ENCODE assay signal across 26 cellular contexts in the genomic region with DNA sequence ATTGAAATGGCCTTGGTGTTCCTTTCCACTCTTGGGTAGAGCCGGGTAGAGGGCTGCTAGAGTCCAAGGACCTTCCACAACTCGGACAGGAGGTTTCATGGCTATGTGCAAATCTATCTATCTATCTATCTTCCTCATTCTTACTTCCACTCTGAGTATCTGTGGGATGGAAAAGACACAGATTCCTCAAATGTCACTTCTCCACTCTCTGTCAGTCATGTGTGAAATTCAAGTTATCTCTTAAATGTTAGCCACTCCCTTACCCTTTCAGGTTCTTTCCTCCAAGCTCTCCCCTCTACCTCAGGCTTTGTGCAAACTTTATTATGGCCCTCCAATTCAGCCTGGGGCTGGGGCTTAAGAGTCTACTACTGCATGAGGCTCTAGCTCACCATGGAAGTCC.
"Had no signal": no experiment of that assay in that cellular context is flagged by ENCODE, and none has a peak within 500 bp of the region (broad histone marks: within the 10 kb centered on the region; RNA-seq: fewer than 3 reads in every experiment).

No MANE protein-coding gene starts in this region.

- H3K4me1 Mint-ChIP-seq: activated CD4-positive, alpha-beta T cell treated with anti-CD3 and anti-CD28 coated beads, Interleukin-2, amount 10 ng/mL, durations not matched to agents 7 days and 5 days; activated naive CD4-positive, alpha-beta T cell treated with anti-CD3 and anti-CD28 coated beads, Interleukin-2, amount 10 ng/mL, durations not matched to agents 7 days and 5 days; activated naive CD8-positive, alpha-beta T cell treated with anti-CD3 and anti-CD28 coated beads for 36 hours; activated T-helper 17 cell treated with anti-CD3 and anti-CD28 coated beads, Interleukin-2, amount 50 U/mL, for 72 hours; T-cell had no signal

- H3K9me3 Mint-ChIP-seq: activated CD4-positive, alpha-beta memory T cell treated with anti-CD3 and anti-CD28 coated beads for 36 hours; activated CD4-positive, alpha-beta T cell treated with anti-CD3 and anti-CD28 coated beads, Interleukin-2, amount 10 ng/mL, durations not matched to agents 7 days and 5 days; activated naive CD4-positive, alpha-beta T cell treated with anti-CD3 and anti-CD28 coated beads, Interleukin-2, amount 10 ng/mL, durations not matched to agents 7 days and 5 days; activated naive CD8-positive, alpha-beta T cell treated with anti-CD3 and anti-CD28 coated beads for 36 hours; activated T-helper 17 cell treated with anti-CD3 and anti-CD28 coated beads, Interleukin-2, amount 50 U/mL, for 72 hours; T-cell had no signal

- ATAC-seq: activated T-helper 17 cell treated with anti-CD3 and anti-CD28 coated beads, Interleukin-2, amount 50 U/mL, for 72 hours; K562; Panc1; T-cell had no signal

- H3K36me3 Mint-ChIP-seq: activated CD4-positive, alpha-beta memory T cell treated with anti-CD3 and anti-CD28 coated beads for 36 hours; activated naive CD4-positive, alpha-beta T cell treated with anti-CD3 and anti-CD28 coated beads, Interleukin-2, amount 10 ng/mL, durations not matched to agents 7 days and 5 days; activated naive CD8-positive, alpha-beta T cell treated with anti-CD3 and anti-CD28 coated beads for 36 hours; T-cell had no signal

- H3K4me3 Mint-ChIP-seq: activated CD4-positive, alpha-beta memory T cell treated with anti-CD3 and anti-CD28 coated beads for 36 hours; activated CD4-positive, alpha-beta T cell treated with anti-CD3 and anti-CD28 coated beads, Interleukin-2, amount 10 ng/mL, durations not matched to agents 7 days and 5 days; activated naive CD4-positive, alpha-beta T cell treated with anti-CD3 and anti-CD28 coated beads, Interleukin-2, amount 10 ng/mL, durations not matched to agents 7 days and 5 days; activated naive CD8-positive, alpha-beta T cell treated with anti-CD3 and anti-CD28 coated beads for 36 hours; activated T-helper 17 cell treated with anti-CD3 and anti-CD28 coated beads, Interleukin-2, amount 50 U/mL, for 72 hours; T-cell had no signal

- H3K27ac Mint-ChIP-seq: activated CD4-positive, alpha-beta memory T cell treated with anti-CD3 and anti-CD28 coated beads for 36 hours; activated CD4-positive, alpha-beta T cell treated with anti-CD3 and anti-CD28 coated beads, Interleukin-2, amount 10 ng/mL, durations not matched to agents 7 days and 5 days; activated naive CD4-positive, alpha-beta T cell treated with anti-CD3 and anti-CD28 coated beads, Interleukin-2, amount 10 ng/mL, durations not matched to agents 7 days and 5 days; activated naive CD8-positive, alpha-beta T cell treated with anti-CD3 and anti-CD28 coated beads for 36 hours; activated T-helper 17 cell treated with anti-CD3 and anti-CD28 coated beads, Interleukin-2, amount 50 U/mL, for 72 hours; T-cell had no signal

- DNase-seq: activated CD4-positive, alpha-beta memory T cell treated with anti-CD3 and anti-CD28 coated beads for 36 hours; activated CD4-positive, alpha-beta T cell treated with anti-CD3 and anti-CD28 coated beads, Interleukin-2, amount 10 ng/mL, durations not matched to agents 7 days and 5 days; activated CD4-positive, CD25-positive, alpha-beta regulatory T cell; activated CD8-positive, alpha-beta memory T cell treated with anti-CD3 and anti-CD28 coated beads for 24 hours; activated gamma-delta T cell; activated naive CD4-positive, alpha-beta T cell treated with anti-CD3 and anti-CD28 coated beads, Interleukin-2, amount 10 ng/mL, durations not matched to agents 7 days and 5 days; activated naive CD8-positive, alpha-beta T cell treated with anti-CD3 and anti-CD28 coated beads for 36 hours; activated T-cell treated with anti-CD3 and anti-CD28 coated beads for 4 hours; activated T-cell treated with anti-CD3 and anti-CD28 coated beads, Interleukin-2, amount 50 U/mL, for 48 hours; brain microvascular endothelial cell; Kasumi-1; NCI-H1105 treated with DMSO at 0.1 percent for 48 hours; NCI-H146; NCI-H187 treated with DMSO at 0.1 percent for 48 hours; NCI-H2081 treated with DMSO at 0.1 percent for 48 hours; NCI-H446; NCI-H524; OCI-M1; Right ventricle myocardium superior; RPMI8226; T-cell; T-helper 2 cell; T1000 had no signal
